In genomic region chr7:1407883-1408282, GRCh38 we compare ENCODE assay signal across 18 cellular contexts.
"Had no signal": no experiment of that assay in that cellular context is flagged by ENCODE, and none has a peak within 500 bp of the region (broad histone marks: within the 10 kb centered on the region; RNA-seq: fewer than 3 reads in every experiment).

No MANE protein-coding gene starts in this region.

- H2AFZ ChIP-seq: parathyroid adenoma had no signal

- DNase-seq: activated CD4-positive, alpha-beta T cell treated with anti-CD3 and anti-CD28 coated beads for 1 hour; activated CD4-positive, alpha-beta T cell treated with anti-CD3 and anti-CD28 coated beads, Interleukin-2, amount 50 U/mL, for 48 hours; activated naive CD4-positive, alpha-beta T cell treated with anti-CD3 and anti-CD28 coated beads for 36 hours; activated naive CD8-positive, alpha-beta T cell treated with anti-CD3 and anti-CD28 coated beads, Interleukin-2, amount 50 U/mL, for 24 hours; activated T-cell treated with anti-CD3 and anti-CD28 coated beads, Interleukin-2, amount 50 U/mL, for 1 hour; aorta; effector memory CD4-positive, alpha-beta T cell; foreskin fibroblast; hippocampal formation; left ventricle myocardium superior; naive thymus-derived CD8-positive, alpha-beta T cell; stimulated activated CD4-positive, alpha-beta T cell treated with anti-CD3 and anti-CD28 coated beads, Interleukin-12 subunit alpha, Interleukin-12 subunit beta, amount 100 ng/mL, for 4 hours; stimulated activated CD4-positive, alpha-beta T cell treated with anti-CD3 and anti-CD28 coated beads, Interleukin-2, amount 100 ng/mL, for 24 hours; stomach; testis; upper lobe of right lung had no signal

- ATAC-seq: activated naive CD8-positive, alpha-beta T cell treated with anti-CD3 and anti-CD28 coated beads, Interleukin-2, amount 50 U/mL, for 24 hours; left ventricle myocardium superior; naive thymus-derived CD8-positive, alpha-beta T cell; upper lobe of right lung had no signal

- H3K27me3 ChIP-seq: testis had no signal

- H3K79me2 ChIP-seq: parathyroid adenoma had no signal

- H3K9me3 ChIP-seq: neutrophil, stomach, testis, upper lobe of right lung had no signal

- H3K4me3 ChIP-seq: stomach, testis, upper lobe of right lung had no signal

- H3K27ac ChIP-seq: neutrophil, parathyroid adenoma, stomach, testis, upper lobe of right lung had no signal

- H3K9ac ChIP-seq: parathyroid adenoma had no signal

- H3K4me1 ChIP-seq: parathyroid adenoma had no signal

- H3K36me3 ChIP-seq: neutrophil, stomach, upper lobe of right lung had no signal
